10 cellular contexts compared by ENCODE assay signal in the genomic region with DNA sequence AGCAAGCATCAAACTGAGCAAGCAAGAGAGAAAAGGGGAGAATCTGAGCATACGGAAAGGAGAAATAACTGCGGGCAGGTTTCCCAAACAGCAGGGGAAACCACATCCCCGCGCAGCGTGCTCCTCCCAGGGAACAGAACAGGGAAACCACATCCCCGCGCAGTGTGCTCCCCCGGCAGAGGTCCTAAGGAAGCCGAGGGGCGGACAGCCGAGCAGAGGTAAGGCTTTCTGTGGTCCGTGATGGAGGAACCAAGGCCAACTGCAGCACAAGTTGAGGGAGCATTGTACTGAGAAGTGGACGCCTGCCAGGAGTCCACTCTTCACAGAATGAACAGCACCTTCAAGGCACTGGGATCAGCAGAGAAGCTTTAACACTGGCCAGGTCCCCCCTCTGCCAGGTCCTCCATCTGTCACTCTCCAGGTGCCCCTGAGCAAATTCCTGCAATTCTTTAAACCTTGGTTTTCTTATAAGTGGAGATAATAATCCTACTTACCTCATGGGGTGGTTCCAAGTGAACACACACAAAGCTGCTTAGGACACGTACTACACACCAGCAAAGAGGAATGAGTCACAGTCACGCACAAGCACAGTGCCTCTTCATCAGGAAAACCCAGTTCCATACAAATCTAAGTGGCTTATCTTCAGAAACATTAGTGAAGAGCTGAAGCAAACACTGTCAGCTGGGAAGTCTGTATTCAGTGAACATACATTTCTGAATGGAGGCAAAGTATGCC. TPM values are rescaled to one million over a fixed set of nuclear protein-coding genes. Genes with fewer than 3 reads are reported as not detected.
DNase-seq lines count a peak whose midpoint lies in the region; ATAC-seq, FAIRE-seq and TF ChIP-seq lines count a peak whose summit lies in the region.
"Had no signal": no experiment of that assay in that cellular context is flagged by ENCODE, and none has a peak within 500 bp of the region (broad histone marks: within the 10 kb centered on the region; RNA-seq: fewer than 3 reads in every experiment).

No MANE protein-coding gene starts in this region.

- H3K9me3 Mint-ChIP-seq in GM23338 = peaks cover 10% of the 10 kb centered on the region

- H3K4me3 Mint-ChIP-seq in GM23338 = no peak overlapping the region

- peak; percentile 93 for FAIRE-seq in keratinocyte (lab: Jason Lieb, UNC)

- WGBS in esophagus squamous epithelium, 2 donors = 73 to 81% methylated on average over 15 of the region's 15 CpGs

- TF ChIP-seq POLR2A in esophagus squamous epithelium (IDR thresholded peaks at IDR 0.05) (no peak), GM18505 (IDR thresholded peaks at IDR 0.05; ENCODE audit: borderline replicate concordance, extremely low read depth, insufficient read depth, insufficient read length) (no peak), gastrocnemius medialis (IDR thresholded peaks at IDR 0.05) (no peak)

- H3K36me3 Mint-ChIP-seq in GM23338 (ENCODE audit: low read depth) = no peaks in the 10 kb centered on the region; the same call in 2 of the 3 replicates

- TF ChIP-seq CTCF in AG04450 (IDR thresholded peaks at IDR 0.05; ENCODE audit: low read depth, low read length) (no peak), GM23338 (conservative IDR thresholded peaks at IDR 0.05; ENCODE audit: low read depth in 2 of 2) (no peak), keratinocyte (optimal IDR thresholded peaks at IDR 0.05 in 1 of 3, IDR thresholded peaks at IDR 0.05 in 1 of 3, conservative IDR thresholded peaks at IDR 0.05 in 1 of 3; ENCODE audit: extremely low read depth in 1 of 3, insufficient read depth in 2 of 3, low read length in 3 of 3) (no peak), esophagus squamous epithelium (IDR thresholded peaks at IDR 0.05) (no peak), gastrocnemius medialis (IDR thresholded peaks at IDR 0.05 in 4 of 5, conservative IDR thresholded peaks at IDR 0.05 in 1 of 5) (no peak)

- no peak overlapping the region for H3K4me2 ChIP-seq in GM23338
- H3K4me2 ChIP-seq in keratinocyte (ENCODE audit: control insufficient read depth, extremely low read depth, insufficient read depth, low read depth, low read length) = no peak overlapping the region

- DNase-seq in AG04450 (ENCODE audit: low read depth, low spot score) (no peak), GM23338 (ENCODE audit: low spot score) (no peak), amniotic epithelial cell (ENCODE audit: low read depth) (peak; percentile 87), keratinocyte (ENCODE audit: low read depth, low spot score) (no peak), esophagus squamous epithelium (lab: John Stamatoyannopoulos, UW) (no peak), RKO (ENCODE audit: low spot score) (no peak), gastrocnemius medialis (no peak)
- DNase-seq: MG63 had no signal

- H3K4me3 ChIP-seq in AG04450 (ENCODE audit: low read depth, low read length) = no peak overlapping the region
- no peak overlapping the region for H3K4me3 ChIP-seq in GM23338
- H3K4me3 ChIP-seq in keratinocyte (ENCODE audit: control insufficient read depth in 2 of 3, extremely low read depth in 1 of 3, insufficient read depth in 2 of 3, low read depth in 1 of 3, low read length in 3 of 3) = no peak overlapping the region
- no peak overlapping the region for H3K4me3 ChIP-seq in esophagus squamous epithelium
- no peak overlapping the region for H3K4me3 ChIP-seq in gastrocnemius medialis
- H3K4me3 ChIP-seq: MG63, skin epidermis had no signal

- H3K36me3 ChIP-seq in GM23338 (ENCODE audit: insufficient read depth) = no peaks in the 10 kb centered on the region
- peaks cover 0 to 4% of the 10 kb centered on the region in 2 experiments for H3K36me3 ChIP-seq in keratinocyte (ENCODE audit: control insufficient read depth in 2 of 2, extremely low read depth in 1 of 2, insufficient read depth in 2 of 2, low read length in 2 of 2)
- H3K36me3 ChIP-seq in esophagus squamous epithelium = peaks cover 0 to 7% (median 0%) of the 10 kb centered on the region in 3 donors
- H3K36me3 ChIP-seq in gastrocnemius medialis = no peaks in the 10 kb centered on the region

- H3K27me3 ChIP-seq in AG04450 (ENCODE audit: control insufficient read depth, insufficient read depth, low read length) (no peaks in the 10 kb centered on the region), GM23338 (ENCODE audit: insufficient read depth) (no peaks in the 10 kb centered on the region), keratinocyte (ENCODE audit: control insufficient read depth, extremely low read depth, insufficient read depth, low read length) (no peaks in the 10 kb centered on the region), esophagus squamous epithelium (no peaks in the 10 kb centered on the region), gastrocnemius medialis (no peaks in the 10 kb centered on the region)
- H3K27me3 ChIP-seq: MG63 had no signal

- peaks cover 9% of the 10 kb centered on the region for H3K4me1 Mint-ChIP-seq in GM23338

- CTCF ChIA-PET in AG04450 (lab: Charles Lee) = interaction anchor here (0.8 to 2.3 kb wide), 3 partner anchors 113 to 176 kb away, joined by 3 to 6 read pairs (median 4); no protein-coding TSS in a partner anchor

- H3K79me2 ChIP-seq in GM23338 (replicated peaks; ENCODE audit: insufficient read depth) (no peaks in the 10 kb centered on the region), keratinocyte (ENCODE audit: control insufficient read depth, insufficient read depth, low read length) (no peaks in the 10 kb centered on the region)

- POLR2A ChIA-PET in AG04450 (lab: Yijun Ruan, JAX) = no interaction called here

- dilution Hi-C loops in keratinocyte (cut with MboI; ENCODE audit: extremely low pct_ligation_motif_present, low sequenced_read_pairs) = no loop called here

- H3K9me1 ChIP-seq in keratinocyte (ENCODE audit: control insufficient read depth, extremely low read depth, insufficient read depth, low read length) = no peaks in the 10 kb centered on the region

- H3K27ac ChIP-seq in AG04450 (ENCODE audit: low read depth, low read length) (peak overlapping the region; percentile 31), GM23338 (ENCODE audit: low read depth) (peak overlapping the region; percentile 32; the same call in 1 of the 2 replicates), keratinocyte (ENCODE audit: control insufficient read depth, insufficient read depth, low read length) (peak overlapping the region; percentile 50), esophagus squamous epithelium (peak overlapping the region in 1 of 4 donors; percentile 53), gastrocnemius medialis (no peak overlapping the region)

- H4K20me1 ChIP-seq in GM23338 (replicated peaks; ENCODE audit: insufficient read depth) = no peaks in the 10 kb centered on the region
- H4K20me1 ChIP-seq in keratinocyte (ENCODE audit: control insufficient read depth, extremely low read depth, insufficient read depth, low read length) = no peaks in the 10 kb centered on the region

- H3K27me3 Mint-ChIP-seq in GM23338 (ENCODE audit: insufficient read depth, low read depth, poor library complexity) = peaks cover 6% of the 10 kb centered on the region

- H3K9ac ChIP-seq in keratinocyte (ENCODE audit: control insufficient read depth, extremely low read depth, insufficient read depth, low read length) = peak overlapping the region; percentile 18

- H3K4me1 ChIP-seq in GM23338 (ENCODE audit: insufficient read depth) (peaks cover 5% of the 10 kb centered on the region; the same call in 1 of the 2 replicates), keratinocyte (ENCODE audit: control insufficient read depth, extremely low read depth, insufficient read depth, low read length) (peaks cover 19% of the 10 kb centered on the region), esophagus squamous epithelium (peaks cover 0 to 21% (median 3%) of the 10 kb centered on the region in 3 donors), gastrocnemius medialis (peaks cover 0 to 7% of the 10 kb centered on the region in 2 donors)

- no peaks in the 10 kb centered on the region for H3K9me2 ChIP-seq in GM23338 (ENCODE audit: insufficient read depth)

- no peak overlapping the region for H3K27ac Mint-ChIP-seq in GM23338

- H3K9me3 ChIP-seq in AG04450 (ENCODE audit: control insufficient read depth, insufficient read depth, low read length) (no peaks in the 10 kb centered on the region; the same call in 1 of the 2 replicates), keratinocyte (ENCODE audit: control insufficient read depth, low read depth, low read length) (no peaks in the 10 kb centered on the region), esophagus squamous epithelium (no peaks in the 10 kb centered on the region), gastrocnemius medialis (no peaks in the 10 kb centered on the region)
- H3K9me3 ChIP-seq: MG63 had no signal

- intact Hi-C loops in esophagus squamous epithelium (cut with DNase I) = loop anchor here (10.0 kb wide), 1 partner anchor 121 kb away; no protein-coding TSS in a partner anchor
- intact Hi-C loops in gastrocnemius medialis (cut with DNase I; ENCODE audit: low total_unique reads) = loop anchor here (2.0 to 5.0 kb wide), 3 partner anchors 17 to 178 kb away; partner anchors contain the start of gene ADPRHL1

- no peak overlapping the region for H2AFZ ChIP-seq in GM23338
- H2AFZ ChIP-seq in keratinocyte (ENCODE audit: control insufficient read depth, low read length) = no peak overlapping the region

- ATAC-seq in GM23338 = no peak
- no peak for ATAC-seq in GM18505 (IDR thresholded peaks at IDR 0.05; ENCODE audit: unreplicated experiment)
- ATAC-seq in gastrocnemius medialis = no peak

- no peaks in the 10 kb centered on the region for H3F3A ChIP-seq in GM23338 (replicated peaks; ENCODE audit: low read depth)

- in situ Hi-C loops in gastrocnemius medialis (cut with MboI; ENCODE audit: low sequenced_read_pairs in 4 of 4) = loop anchor here in 2 of 4 donors (10.0 kb wide), 2 partner anchors 111 to 121 kb away; no protein-coding TSS in a partner anchor

TF ChIP-seq in GM23338, 12 proteins besides CTCF, POLR2A, EP300 and RAD21 (continues in another document):
- no peak for TF ChIP-seq CREB1 (CRISPR knock-in tag; IDR thresholded peaks at IDR 0.05; ENCODE audit: low read depth)

RNA-seq across cellular contexts. Expression of gene LAMP1, which starts 23.0 kb away (rescaled TPM):
- polyA plus RNA-seq in AG04450 (2011; rRNA removed) (229 and 247 TPM in 2 replicates), GM23338 (2016; fragmentation: Nextera tagmentation; extraction: Ambion mirVana) (34.5 and 36.5 TPM in 2 replicates), keratinocyte (202 to 251 TPM (median 232 TPM) in 3 replicates)
- polyA minus RNA-seq in AG04450 (2011; rRNA and poly(A)+ RNA removed) = 97.0 and 106 TPM in 2 replicates
- total RNA-seq in GM23338 (2014; rRNA removed; shearing (Covaris generic)) = 97.8 and 107 TPM in 2 replicates
- 126 TPM for polyA plus RNA-seq in keratinocyte (2011; ENCODE audit: low read depth)
- 129 and 132 TPM in 2 replicates for polyA plus RNA-seq in keratinocyte (2011; cell fraction: cytosol; rRNA removed)
- polyA plus RNA-seq in keratinocyte (2011; cell fraction: nucleus; rRNA removed) = 514 and 524 TPM in 2 replicates
- polyA plus RNA-seq in keratinocyte (2012; ENCODE audit: low replicate concordance) = 268 and 311 TPM in 2 replicates
- polyA minus RNA-seq in keratinocyte = 111 to 194 TPM (median 170 TPM) in 3 replicates
- polyA minus RNA-seq in keratinocyte (2011; cell fraction: cytosol; rRNA and poly(A)+ RNA removed) = 175 TPM
- 272 and 353 TPM in 2 replicates for polyA minus RNA-seq in keratinocyte (2011; cell fraction: nucleus; rRNA and poly(A)+ RNA removed)
- total RNA-seq in esophagus squamous epithelium (100 to 1,000 TPM in 3 of 4 donors, 10 to 100 TPM in 1; 95.4 to 153 (median 123) TPM), gastrocnemius medialis (10 to 100 TPM; 36.4 to 80.9 (median 66.9) TPM)

Comparison
In these comparisons a context has a peak if more than half of its experiments do, and no peak if none do; other contexts are left out.
1. H3K27ac ChIP-seq: peak in AG04450 (single experiment), GM23338 (single experiment) and keratinocyte (single experiment); none in gastrocnemius medialis (0 of 4).